8 cellular contexts compared by ENCODE assay signal in genomic region chr4:56301181-56302076, GRCh38.
DNase-seq lines count a peak whose midpoint lies in the region; ATAC-seq and TF ChIP-seq lines count a peak whose summit lies in the region.

No MANE protein-coding gene starts in this region.

- H3K4me1 ChIP-seq in heart left ventricle: peaks cover 0 to 9% (median 0%) of the 10 kb centered on the region in 12 donors

- H3K27me3 ChIP-seq in heart left ventricle: peaks cover 0 to 6% (median 0%) of the 10 kb centered on the region in 9 donors

- H3K9me3 Mint-ChIP-seq in activated naive CD4-positive, alpha-beta T cell treated with anti-CD3 and anti-CD28 coated beads, Interleukin-2, amount 50 U/mL, for 72 hours: no peaks in the 10 kb centered on the region

- DNase-seq in NCI-H1048 (lab: John Stamatoyannopoulos, UW) (peak; percentile 11), heart left ventricle (peak in 4 of 5 donors; percentile 46 to 77 (median 56)), putamen (ENCODE audit: low spot score) (peak; percentile 71)
- peak in 1 of 2 donors; percentile 65 for DNase-seq in activated naive CD4-positive, alpha-beta T cell treated with anti-CD3 and anti-CD28 coated beads, Interleukin-2, amount 50 U/mL, for 72 hours (ENCODE audit: low spot score in 2 of 2)

- H3K27ac Mint-ChIP-seq in activated naive CD4-positive, alpha-beta T cell treated with anti-CD3 and anti-CD28 coated beads, Interleukin-2, amount 50 U/mL, for 72 hours: no peak overlapping the region

- WGBS in heart left ventricle, 4 donors: 27 to 34% (median 31%) methylated on average over 10 of the region's 10 CpGs

- no peaks in the 10 kb centered on the region for H3K36me3 ChIP-seq in heart left ventricle

- no peak overlapping the region for H3K4me3 ChIP-seq in heart left ventricle

- ATAC-seq in HG02571 (IDR thresholded peaks at IDR 0.05; ENCODE audit: unreplicated experiment): peak; percentile 93
- ATAC-seq in SK-N-SH treated with all-trans-retinoic acid at 6 μM for 48 hours: peak; percentile 99
- peak; percentile 95 to 99 for ATAC-seq in activated naive CD4-positive, alpha-beta T cell treated with anti-CD3 and anti-CD28 coated beads, Interleukin-2, amount 50 U/mL, for 72 hours
- peak; percentile 58 to 98 (median 91) for ATAC-seq in heart left ventricle
- ATAC-seq in HG02970 (IDR thresholded peaks at IDR 0.05; ENCODE audit: low FRiP score, unreplicated experiment): no peak

- intact Hi-C loops in heart left ventricle (cut with DNase I): loop anchor here in 9 of 10 donors (1.0 to 10.0 kb wide), 5 partner anchors 247 to 354 kb away; partner anchors contain the start of gene CEP135 (in 9 of the 9)

- no peaks in the 10 kb centered on the region for H3K36me3 Mint-ChIP-seq in activated naive CD4-positive, alpha-beta T cell treated with anti-CD3 and anti-CD28 coated beads, Interleukin-2, amount 50 U/mL, for 72 hours

- TF ChIP-seq POLR2A in heart left ventricle (IDR thresholded peaks at IDR 0.05): no peak

- H3K9me3 ChIP-seq in heart left ventricle: no peaks in the 10 kb centered on the region

- peak; percentile 89 for TF ChIP-seq CTCF in GM12873 (IDR thresholded peaks at IDR 0.05; ENCODE audit: insufficient read depth, low read depth, low read length, missing control alignments)
- peak; percentile 60 to 92 (median 74) for TF ChIP-seq CTCF in heart left ventricle (IDR thresholded peaks at IDR 0.05)

- no peak overlapping the region for H3K27ac ChIP-seq in heart left ventricle

TF ChIP-seq in SK-N-SH treated with all-trans-retinoic acid at 6 μM for 48 hours, 23 proteins besides CTCF, POLR2A, EP300 and RAD21:
- TF ChIP-seq CSRNP3 (CRISPR knock-in tag; IDR thresholded peaks at IDR 0.05): no peak
- TF ChIP-seq CREB5 (CRISPR knock-in tag; IDR thresholded peaks at IDR 0.05; ENCODE audit: low read depth): no peak
- no peak for TF ChIP-seq TOX (CRISPR knock-in tag; IDR thresholded peaks at IDR 0.05; ENCODE audit: borderline replicate concordance)
- TF ChIP-seq OSR1 (CRISPR knock-in tag; IDR thresholded peaks at IDR 0.05): no peak
- TF ChIP-seq ISL1 (CRISPR knock-in tag; IDR thresholded peaks at IDR 0.05): no peak
- TF ChIP-seq ZFP30 (CRISPR knock-in tag; IDR thresholded peaks at IDR 0.05): no peak
- TF ChIP-seq TSHZ2 (CRISPR knock-in tag; IDR thresholded peaks at IDR 0.05): no peak
- no peak for TF ChIP-seq RARB (CRISPR knock-in tag; IDR thresholded peaks at IDR 0.05)
- no peak for TF ChIP-seq PPARA (CRISPR knock-in tag; IDR thresholded peaks at IDR 0.05; ENCODE audit: borderline replicate concordance)
- TF ChIP-seq ESRRG (CRISPR knock-in tag; IDR thresholded peaks at IDR 0.05): no peak
- no peak for TF ChIP-seq TCF4 (CRISPR knock-in tag; IDR thresholded peaks at IDR 0.05; ENCODE audit: borderline replicate concordance)
TF ChIP-seq in SK-N-SH treated with all-trans-retinoic acid at 6 μM for 48 hours: peak in this region for 0.
